27 cellular contexts compared by ENCODE assay signal in the genomic region with DNA sequence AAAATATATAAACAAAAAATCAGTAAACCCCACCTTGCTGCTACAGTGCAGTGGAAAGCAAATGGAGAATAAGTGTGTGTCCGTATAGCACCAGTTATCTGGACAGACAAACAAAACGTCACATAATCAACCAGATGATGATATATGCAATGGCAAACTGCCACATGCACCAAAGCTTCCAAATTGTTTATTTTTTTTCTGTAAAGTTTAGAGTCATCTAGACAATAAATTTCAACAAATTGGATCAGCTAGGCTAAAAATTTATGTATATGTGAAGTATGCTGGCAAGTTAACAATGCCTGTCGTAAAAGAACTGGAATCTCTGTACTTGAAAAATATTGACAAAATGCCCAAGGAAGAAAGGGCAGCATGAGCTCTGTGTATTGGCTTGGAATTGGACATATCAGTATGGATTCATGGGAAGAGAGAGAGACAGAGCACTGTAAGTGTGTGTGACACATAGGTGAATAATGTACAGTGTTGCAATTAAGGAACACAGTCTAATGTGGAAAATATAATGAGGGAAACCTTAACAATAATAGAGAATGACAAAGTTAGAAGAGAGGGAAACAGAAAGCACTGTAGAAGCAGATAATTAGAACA.
A peak's percentile ranks its signal among the peaks of the same experiment; 100 is the strongest.
DNase-seq lines count a peak whose midpoint lies in the region; ATAC-seq and TF ChIP-seq lines count a peak whose summit lies in the region.
"Had no signal": no experiment of that assay in that cellular context is flagged by ENCODE, and none has a peak within 500 bp of the region (broad histone marks: within the 10 kb centered on the region; RNA-seq: fewer than 3 reads in every experiment).

No MANE protein-coding gene starts in this region.

- H3K79me2 ChIP-seq in Loucy (ENCODE audit: insufficient read depth, low read length), result no peaks in the 10 kb centered on the region
- no peaks in the 10 kb centered on the region for H3K79me2 ChIP-seq in mammary epithelial cell (ENCODE audit: insufficient read depth, low read length)

- in situ Hi-C loops in mammary epithelial cell (cut with MboI; ENCODE audit: low sequenced_read_pairs in 2 of 2), result no loop called here

- dilution Hi-C loops in mammary epithelial cell (cut with HindIII; ENCODE audit: low sequenced_read_pairs), result no loop called here

- no peaks in the 10 kb centered on the region for H3K9me3 ChIP-seq in Loucy (ENCODE audit: insufficient read depth, low read depth, low read length)
- no peaks in the 10 kb centered on the region for H3K9me3 ChIP-seq in mammary epithelial cell (replicated peaks; ENCODE audit: insufficient read depth, low read length)
- H3K9me3 ChIP-seq: gastroesophageal sphincter, sigmoid colon, suprapubic skin, vagina had no signal

- CTCF ChIA-PET in mammary epithelial cell (lab: Charles Lee; ENCODE audit: low non-redundant PET), result interaction anchor here (0.8 kb wide), 1 partner anchor 233 kb away, joined by 8 read pairs; no protein-coding TSS in a partner anchor
- CTCF ChIA-PET in WTC11 (lab: Charles Lee), result no interaction called here

- no peaks in the 10 kb centered on the region for H3K27me3 ChIP-seq in Loucy (ENCODE audit: insufficient read depth, low read length, poor library complexity, severe bottlenecking)
- no peaks in the 10 kb centered on the region for H3K27me3 ChIP-seq in mammary epithelial cell (ENCODE audit: insufficient read depth, low read length)
- H3K27me3 ChIP-seq: gastroesophageal sphincter, sigmoid colon, suprapubic skin, vagina had no signal

- intact Hi-C loops in mammary epithelial cell (cut with micrococcal nuclease), result no loop called here

- H3K9ac ChIP-seq in Loucy (ENCODE audit: low read depth, low read length, poor library complexity, severe bottlenecking), result no peak overlapping the region
- H3K9ac ChIP-seq in mammary epithelial cell (ENCODE audit: insufficient read depth, low read length), result no peak overlapping the region

- POLR2A ChIA-PET in WTC11 (lab: Charles Lee), result no interaction called here

- H3K9me3 Mint-ChIP-seq in WTC11 (no peaks in the 10 kb centered on the region), glutamatergic neuron (ENCODE audit: unreplicated experiment) (no peaks in the 10 kb centered on the region)

- peak; percentile 3 for DNase-seq in Daoy (ENCODE audit: low read depth)
- DNase-seq in mammary epithelial cell, result peak; percentile 8
- peak; percentile 47 for DNase-seq in iris pigment epithelial cell (ENCODE audit: low read depth)
- no peak for DNase-seq in NOMO-1 treated with DMSO at 0.1 percent for 48 hours (lab: John Stamatoyannopoulos, UW; ENCODE audit: unreplicated experiment)
- no peak for DNase-seq in WTC11 (ENCODE audit: low spot score)
- no peak for DNase-seq in glutamatergic neuron
- DNase-seq in NK-92 (lab: John Stamatoyannopoulos, UW; ENCODE audit: unreplicated experiment), result no peak
- DNase-seq: ACHN; activated CD4-positive, CD25-positive, alpha-beta regulatory T cell treated with anti-CD3 and anti-CD28 coated beads, Interleukin-2, amount 50 U/mL, for 72 hours; activated CD8-positive, alpha-beta memory T cell treated with anti-CD3 and anti-CD28 coated beads for 24 hours; activated naive CD4-positive, alpha-beta T cell treated with anti-CD3 and anti-CD28 coated beads for 36 hours; activated T-cell treated with anti-CD3 and anti-CD28 coated beads, Interleukin-2, amount 50 U/mL, for 4 hours; aorta; C1 segment of cervical spinal cord; effector memory CD8-positive, alpha-beta T cell; left colon; midbrain; NCI-H1930; NCI-H524; sigmoid colon had no signal

- WGBS in mammary epithelial cell (ENCODE audit: low coverage, missing lambda C conversion rate), result 83% methylated on average over 3 of the region's 3 CpGs

- no peak overlapping the region for H3K4me2 ChIP-seq in Loucy (ENCODE audit: low read depth, low read length, poor library complexity, severe bottlenecking)
- H3K4me2 ChIP-seq in mammary epithelial cell (ENCODE audit: insufficient read depth, low read depth, low read length), result peak overlapping the region; percentile 15

- no peaks in the 10 kb centered on the region for H3K36me3 Mint-ChIP-seq in WTC11
- H3K36me3 Mint-ChIP-seq in glutamatergic neuron (ENCODE audit: unreplicated experiment), result no peaks in the 10 kb centered on the region
- H3K36me3 Mint-ChIP-seq: natural killer cell treated with Interleukin-12 subunit alpha and Interleukin-12 subunit beta and Interleukin-15 and Interleukin-18, amount 100 ng/mL, for 72 hours; stimulated activated effector memory CD8-positive, alpha-beta T cell treated with anti-CD3 and anti-CD28 coated beads, Interleukin-12 subunit alpha, Interleukin-12 subunit beta, amount 100 ng/mL, for 72 hours had no signal

- no peak overlapping the region for H3K27ac Mint-ChIP-seq in WTC11
- no peak overlapping the region for H3K27ac Mint-ChIP-seq in glutamatergic neuron (ENCODE audit: unreplicated experiment)
- H3K27ac Mint-ChIP-seq: activated naive CD4-positive, alpha-beta T cell treated with anti-CD3 and anti-CD28 coated beads for 36 hours; effector memory CD8-positive, alpha-beta T cell; natural killer cell treated with Interleukin-12 subunit alpha and Interleukin-12 subunit beta and Interleukin-15 and Interleukin-18, amount 100 ng/mL, for 72 hours; stimulated activated effector memory CD8-positive, alpha-beta T cell treated with anti-CD3 and anti-CD28 coated beads, Interleukin-12 subunit alpha, Interleukin-12 subunit beta, amount 100 ng/mL, for 72 hours had no signal

- no peaks in the 10 kb centered on the region for H3F3A ChIP-seq in Loucy (ENCODE audit: low read depth)

- 0 out of 2 replicates have a peak overlapping the region, but pooled peaks have one; percentile 2 for H2AFZ ChIP-seq in Loucy (ENCODE audit: low read length)
- H2AFZ ChIP-seq in mammary epithelial cell (ENCODE audit: low read depth, low read length), result no peak overlapping the region

- H3K4me1 ChIP-seq in Loucy (ENCODE audit: insufficient read depth, low read length, poor library complexity, severe bottlenecking), result no peaks in the 10 kb centered on the region
- peaks cover 3% of the 10 kb centered on the region for H3K4me1 ChIP-seq in mammary epithelial cell (ENCODE audit: insufficient read depth, low read length)
- H3K4me1 ChIP-seq: gastroesophageal sphincter, sigmoid colon, vagina had no signal

- H3K36me3 ChIP-seq in Loucy (ENCODE audit: insufficient read depth, low read length) (no peaks in the 10 kb centered on the region), mammary epithelial cell (ENCODE audit: insufficient read depth, low read length) (no peaks in the 10 kb centered on the region)
- H3K36me3 ChIP-seq: gastroesophageal sphincter, sigmoid colon, suprapubic skin, vagina had no signal

- H3K4me3 ChIP-seq in Loucy (ENCODE audit: low read length, poor library complexity, severe bottlenecking), result no peak overlapping the region
- H3K4me3 ChIP-seq in mammary epithelial cell (replicated peaks in 1 of 3; ENCODE audit: insufficient read depth in 1 of 3, low read depth in 2 of 3, low read length in 3 of 3), result no peak overlapping the region
- H3K4me3 ChIP-seq: gastroesophageal sphincter, K562, sigmoid colon, suprapubic skin, vagina had no signal

- no peaks in the 10 kb centered on the region for H3K9me2 ChIP-seq in Loucy (replicated peaks; ENCODE audit: low read depth, low read length)

- BruUV-seq in mammary epithelial cell (replicated peaks; lab: Mats Ljungman, UMichigan), result no TSS peak

- H3K4me1 Mint-ChIP-seq in WTC11 (no peaks in the 10 kb centered on the region), glutamatergic neuron (ENCODE audit: low read depth, unreplicated experiment) (no peaks in the 10 kb centered on the region)
- H3K4me1 Mint-ChIP-seq: stimulated activated effector memory CD8-positive, alpha-beta T cell treated with anti-CD3 and anti-CD28 coated beads, Interleukin-12 subunit alpha, Interleukin-12 subunit beta, amount 100 ng/mL, for 72 hours had no signal

- ATAC-seq in WTC11, result no peak
- ATAC-seq: activated T-cell treated with anti-CD3 and anti-CD28 coated beads, Interleukin-2, amount 50 U/mL, for 4 hours; effector memory CD8-positive, alpha-beta T cell; gastroesophageal sphincter; K562; left colon; natural killer cell treated with Interleukin-12 subunit alpha and Interleukin-12 subunit beta and Interleukin-15 and Interleukin-18, amount 100 ng/mL, for 72 hours; stimulated activated effector memory CD8-positive, alpha-beta T cell treated with anti-CD3 and anti-CD28 coated beads, Interleukin-12 subunit alpha, Interleukin-12 subunit beta, amount 100 ng/mL, for 72 hours had no signal

- H4K20me1 ChIP-seq in Loucy (ENCODE audit: insufficient read depth, low read length, poor library complexity, severe bottlenecking) (no peaks in the 10 kb centered on the region), mammary epithelial cell (ENCODE audit: insufficient read depth, low read length) (no peaks in the 10 kb centered on the region)

- TF ChIP-seq CTCF in Loucy (conservative IDR thresholded peaks at IDR 0.05; ENCODE audit: low read length) (no peak), mammary epithelial cell (conservative IDR thresholded peaks at IDR 0.05 in 1 of 2, IDR thresholded peaks at IDR 0.05 in 1 of 2; ENCODE audit: extremely low read depth in 1 of 2, insufficient read depth in 1 of 2, low read depth in 1 of 2, low read length in 2 of 2) (no peak), WTC11 (IDR thresholded peaks at IDR 0.05) (no peak), glutamatergic neuron (IDR thresholded peaks at IDR 0.05; ENCODE audit: partially characterized antibody, unreplicated experiment) (no peak)

- H3K27ac ChIP-seq in mammary epithelial cell (ENCODE audit: insufficient read depth, low read depth, low read length), result no peak overlapping the region
- H3K27ac ChIP-seq: gastroesophageal sphincter, sigmoid colon, suprapubic skin, vagina had no signal

- no peaks in the 10 kb centered on the region for H3K27me3 Mint-ChIP-seq in WTC11 (ENCODE audit: low read depth)
- no peaks in the 10 kb centered on the region for H3K27me3 Mint-ChIP-seq in glutamatergic neuron (ENCODE audit: unreplicated experiment)
- H3K27me3 Mint-ChIP-seq: effector memory CD8-positive, alpha-beta T cell; natural killer cell treated with Interleukin-12 subunit alpha and Interleukin-12 subunit beta and Interleukin-15 and Interleukin-18, amount 100 ng/mL, for 72 hours had no signal

- no peak overlapping the region for H3K4me3 Mint-ChIP-seq in WTC11
- no peak overlapping the region for H3K4me3 Mint-ChIP-seq in glutamatergic neuron (ENCODE audit: unreplicated experiment)
- H3K4me3 Mint-ChIP-seq: activated naive CD4-positive, alpha-beta T cell treated with anti-CD3 and anti-CD28 coated beads for 36 hours; activated T-cell treated with anti-CD3 and anti-CD28 coated beads, Interleukin-2, amount 50 U/mL, for 4 hours; effector memory CD8-positive, alpha-beta T cell; natural killer cell treated with Interleukin-12 subunit alpha and Interleukin-12 subunit beta and Interleukin-15 and Interleukin-18, amount 100 ng/mL, for 72 hours; stimulated activated effector memory CD8-positive, alpha-beta T cell treated with anti-CD3 and anti-CD28 coated beads, Interleukin-12 subunit alpha, Interleukin-12 subunit beta, amount 100 ng/mL, for 72 hours had no signal

Comparison
In these comparisons a context has a peak if more than half of its experiments do, and no peak if none do; other contexts are left out.
1. DNase-seq: peak in Daoy (single experiment), mammary epithelial cell (single experiment) and iris pigment epithelial cell (single experiment); none in NOMO-1 treated with DMSO at 0.1 percent for 48 hours (single experiment), WTC11 (single experiment), glutamatergic neuron (single experiment) and NK-92 (single experiment).